Comparison of ENCODE assay signal across 12 cellular contexts in the genomic region with DNA sequence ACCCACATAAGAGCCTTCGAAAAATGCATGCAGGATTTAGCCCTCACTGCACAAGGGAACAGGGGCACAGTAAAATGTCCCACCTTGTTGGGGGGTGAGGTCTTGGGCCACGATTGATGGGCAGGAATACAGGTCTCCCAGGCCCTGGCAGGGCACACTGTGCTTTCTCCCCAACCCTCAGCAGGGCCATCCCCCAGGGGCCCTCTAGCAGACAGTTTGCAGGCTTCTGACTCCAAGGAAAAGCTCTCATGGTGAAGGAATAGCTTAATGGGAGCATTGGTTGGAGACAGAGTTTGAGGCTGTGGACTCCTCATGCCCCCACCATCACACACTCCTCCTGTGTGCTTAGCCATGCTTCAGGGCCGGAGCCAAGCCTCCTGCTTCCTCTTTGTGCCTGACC.
A peak's percentile ranks its signal among the peaks of the same experiment; 100 is the strongest.
DNase-seq lines count a peak whose midpoint lies in the region; ATAC-seq and TF ChIP-seq lines count a peak whose summit lies in the region.
"Had no signal": no experiment of that assay in that cellular context is flagged by ENCODE, and none has a peak within 500 bp of the region (broad histone marks: within the 10 kb centered on the region; RNA-seq: fewer than 3 reads in every experiment).

No MANE protein-coding gene starts in this region.

- no peaks in the 10 kb centered on the region for H3K9me3 ChIP-seq in uterus
- no peaks in the 10 kb centered on the region for H3K9me3 ChIP-seq in CD4-positive, alpha-beta T cell (ENCODE audit: control insufficient read depth, low read length)
- H3K9me3 ChIP-seq: HAP-1 had no signal

- no peak for TF ChIP-seq CTCF in osteocyte (IDR thresholded peaks at IDR 0.05)
- no peak for TF ChIP-seq CTCF in uterus (IDR thresholded peaks at IDR 0.05)
- no peak for TF ChIP-seq CTCF in CD4-positive, alpha-beta T cell (IDR thresholded peaks at IDR 0.05)

- CTCF ChIA-PET in CD4-positive, alpha-beta T cell (lab: Charles Lee), result no interaction called here

- H3K4me1 Mint-ChIP-seq in osteocyte (ENCODE audit: unreplicated experiment), result no peaks in the 10 kb centered on the region
- no peaks in the 10 kb centered on the region for H3K4me1 Mint-ChIP-seq in CD4-positive, alpha-beta T cell (ENCODE audit: low read depth)
- H3K4me1 Mint-ChIP-seq: B cell; CD8-positive, alpha-beta memory T cell had no signal

- no peaks in the 10 kb centered on the region for H3K36me3 ChIP-seq in uterus
- H3K36me3 ChIP-seq: BLaER1 treated with 17β-estradiol and CSF1 and Interleukin-3, amounts not matched to agents 10 nM and 100 nM; HAP-1 had no signal

- peaks cover 29% of the 10 kb centered on the region for H3K9me3 Mint-ChIP-seq in osteocyte (ENCODE audit: unreplicated experiment)
- H3K9me3 Mint-ChIP-seq in CD4-positive, alpha-beta T cell, result no peaks in the 10 kb centered on the region

- H3K27ac ChIP-seq in uterus, result no peak overlapping the region
- H3K27ac ChIP-seq in CD4-positive, alpha-beta T cell (ENCODE audit: low read depth, low read length), result no peak overlapping the region
- H3K27ac ChIP-seq: BLaER1 treated with 17β-estradiol and CSF1 and Interleukin-3, amounts not matched to agents 10 nM and 100 nM had no signal

- no peaks in the 10 kb centered on the region for H3K36me3 Mint-ChIP-seq in osteocyte (ENCODE audit: unreplicated experiment)
- H3K36me3 Mint-ChIP-seq in CD4-positive, alpha-beta T cell (ENCODE audit: low read depth), result no peaks in the 10 kb centered on the region
- H3K36me3 Mint-ChIP-seq: CD8-positive, alpha-beta memory T cell had no signal

- H3K27me3 ChIP-seq in uterus, result no peaks in the 10 kb centered on the region
- H3K27me3 ChIP-seq in CD4-positive, alpha-beta T cell (ENCODE audit: control insufficient read depth, insufficient read depth, low read length), result no peaks in the 10 kb centered on the region
- H3K27me3 ChIP-seq: BLaER1 treated with 17β-estradiol and CSF1 and Interleukin-3, amounts not matched to agents 10 nM and 100 nM had no signal

- no peaks in the 10 kb centered on the region for H3K27me3 Mint-ChIP-seq in osteocyte (ENCODE audit: unreplicated experiment)
- peaks cover 6% of the 10 kb centered on the region for H3K27me3 Mint-ChIP-seq in CD4-positive, alpha-beta T cell
- H3K27me3 Mint-ChIP-seq: B cell had no signal

- peak; percentile 0 for DNase-seq in stimulated activated CD4-positive, alpha-beta T cell treated with anti-CD3 and anti-CD28 coated beads, Interleukin-4, amount 100 ng/mL, for 24 hours
- DNase-seq in stimulated activated CD4-positive, alpha-beta T cell treated with anti-CD3 and anti-CD28 coated beads, Interleukin-2, amount 100 ng/mL, for 48 hours, result no peak
- peak; percentile 16 for DNase-seq in ecto neural progenitor cell (ENCODE audit: low spot score)
- DNase-seq in osteocyte (ENCODE audit: extremely low spot score, unreplicated experiment), result peak; percentile 60
- no peak for DNase-seq in uterus
- DNase-seq in CD4-positive, alpha-beta T cell, result no peak
- DNase-seq: CD8-positive, alpha-beta memory T cell; COR-L47; DMS 273 treated with DMSO at 0.1 percent for 48 hours had no signal

- no peak for TF ChIP-seq POLR2A in uterus (IDR thresholded peaks at IDR 0.05)

- H3K4me3 ChIP-seq in uterus, result no peak overlapping the region
- H3K4me3 ChIP-seq: BLaER1 treated with 17β-estradiol and CSF1 and Interleukin-3, amounts not matched to agents 10 nM and 100 nM; HAP-1 had no signal

- no peak overlapping the region for H3K4me3 Mint-ChIP-seq in osteocyte (ENCODE audit: unreplicated experiment)
- no peak overlapping the region for H3K4me3 Mint-ChIP-seq in CD4-positive, alpha-beta T cell
- H3K4me3 Mint-ChIP-seq: B cell; CD8-positive, alpha-beta memory T cell had no signal

- ATAC-seq in CD4-positive, alpha-beta T cell (ENCODE audit: poor library complexity), result no peak

- intact Hi-C loops in uterus (cut with DNase I; ENCODE audit: low total_unique reads), result no loop called here
- intact Hi-C loops in CD4-positive, alpha-beta T cell (cut with DNase I, micrococcal nuclease), result no loop called here

- no peaks in the 10 kb centered on the region for H3K4me1 ChIP-seq in uterus
- H3K4me1 ChIP-seq: HAP-1 had no signal

- no peak overlapping the region for H3K27ac Mint-ChIP-seq in osteocyte (ENCODE audit: unreplicated experiment)
- H3K27ac Mint-ChIP-seq in CD4-positive, alpha-beta T cell, result no peak overlapping the region
- H3K27ac Mint-ChIP-seq: B cell; CD8-positive, alpha-beta memory T cell had no signal

- POLR2A ChIA-PET in CD4-positive, alpha-beta T cell (lab: Charles Lee), result no interaction called here

Comparison
In these comparisons a context has a peak if more than half of its experiments do, and no peak if none do; other contexts are left out.
1. DNase-seq: peak in stimulated activated CD4-positive, alpha-beta T cell treated with anti-CD3 and anti-CD28 coated beads, Interleukin-4, amount 100 ng/mL, for 24 hours (single experiment), ecto neural progenitor cell (single experiment) and osteocyte (single experiment); none in stimulated activated CD4-positive, alpha-beta T cell treated with anti-CD3 and anti-CD28 coated beads, Interleukin-2, amount 100 ng/mL, for 48 hours (0 of 2), uterus (0 of 2) and CD4-positive, alpha-beta T cell (0 of 10).